8 cellular contexts compared by ENCODE assay signal in genomic region chr12:88036368-88036965, GRCh38. TPM values are rescaled to one million over a fixed set of nuclear protein-coding genes. Genes with fewer than 3 reads are reported as not detected.
A peak's percentile ranks its signal among the peaks of the same experiment; 100 is the strongest.
DNase-seq lines count a peak whose midpoint lies in the region; ATAC-seq, FAIRE-seq and TF ChIP-seq lines count a peak whose summit lies in the region.

No MANE protein-coding gene starts in this region.

- H3K4me3 ChIP-seq in KMS-11 (IDR thresholded peaks at IDR 0.05; ENCODE audit: insufficient read depth, low read depth, low read length) (peak overlapping the region; percentile 37), astrocyte (ENCODE audit: insufficient read depth, low read depth, low read length) (peak overlapping the region; percentile 93), left lung (peak overlapping the region in 1 of 2 donors; percentile 73), vagina (peak overlapping the region; percentile 71 to 72)

- TF ChIP-seq CTCF in Calu3 (IDR thresholded peaks at IDR 0.05; ENCODE audit: unreplicated experiment) (no peak), KMS-11 (conservative IDR thresholded peaks at IDR 0.05; ENCODE audit: low read depth, low read length) (no peak), astrocyte (IDR thresholded peaks at IDR 0.05; ENCODE audit: insufficient read depth, low read depth, low read length) (no peak), left lung (IDR thresholded peaks at IDR 0.05) (no peak), vagina (IDR thresholded peaks at IDR 0.05) (no peak)

- H3K79me2 ChIP-seq in KMS-11 (ENCODE audit: insufficient read depth, low read depth) (peaks cover 54% of the 10 kb centered on the region), astrocyte (ENCODE audit: insufficient read depth, low read length) (peaks cover 60% of the 10 kb centered on the region)

- H3K4me2 ChIP-seq in KMS-11 (peak overlapping the region; percentile 85), astrocyte (ENCODE audit: low read length) (peak overlapping the region; percentile 93)

- H3K36me3 Mint-ChIP-seq in Calu3 (ENCODE audit: insufficient read depth, unreplicated experiment) (peaks cover 20% of the 10 kb centered on the region), astrocyte (ENCODE audit: low read depth, unreplicated experiment) (peaks cover 4% of the 10 kb centered on the region)

- CTCF ChIA-PET in Calu3 (lab: Charles Lee): no interaction called here

- H3K9me3 ChIP-seq in astrocyte (ENCODE audit: insufficient read depth, low read depth, low read length) (no peaks in the 10 kb centered on the region), left lung (no peaks in the 10 kb centered on the region), vagina (no peaks in the 10 kb centered on the region)

- no peaks in the 10 kb centered on the region for H3K36me3 ChIP-seq in KMS-11 (ENCODE audit: insufficient read depth)
- H3K36me3 ChIP-seq in astrocyte (ENCODE audit: insufficient read depth, low read length): no peaks in the 10 kb centered on the region
- no peaks in the 10 kb centered on the region for H3K36me3 ChIP-seq in left lung
- H3K36me3 ChIP-seq in vagina: no peaks in the 10 kb centered on the region

- no TSS peak for BruUV-seq in Calu3 (replicated peaks; lab: Mats Ljungman, UMichigan)

- no peak for TF ChIP-seq POLR2A in vagina (IDR thresholded peaks at IDR 0.05)

- intact Hi-C loops in Calu3 (cut with micrococcal nuclease; ENCODE audit: unreplicated experiment): no loop called here
- intact Hi-C loops in left lung (cut with DNase I): no loop called here
- intact Hi-C loops in vagina (cut with DNase I): no loop called here

- H3K4me3 Mint-ChIP-seq in Calu3 (ENCODE audit: low read depth, unreplicated experiment) (peak overlapping the region; percentile 99), astrocyte (ENCODE audit: unreplicated experiment) (peak overlapping the region; percentile 94)

- H3K4me1 Mint-ChIP-seq in Calu3 (ENCODE audit: low read depth, unreplicated experiment) (peaks cover 25% of the 10 kb centered on the region), astrocyte (ENCODE audit: low read depth, unreplicated experiment) (peaks cover 11% of the 10 kb centered on the region)

- H3K27me3 ChIP-seq in KMS-11 (ENCODE audit: insufficient read depth, low read depth): no peaks in the 10 kb centered on the region
- no peaks in the 10 kb centered on the region for H3K27me3 ChIP-seq in astrocyte (ENCODE audit: insufficient read depth, low read length)
- no peaks in the 10 kb centered on the region for H3K27me3 ChIP-seq in left lung
- no peaks in the 10 kb centered on the region for H3K27me3 ChIP-seq in vagina

- H3K9me3 Mint-ChIP-seq in Calu3 (ENCODE audit: low read depth, unreplicated experiment): peaks cover 8% of the 10 kb centered on the region
- no peaks in the 10 kb centered on the region for H3K9me3 Mint-ChIP-seq in astrocyte (ENCODE audit: unreplicated experiment)

- H3K27ac ChIP-seq in KMS-11: peak overlapping the region; percentile 70; the same call in 1 of the 2 replicates
- no peak overlapping the region for H3K27ac ChIP-seq in astrocyte (ENCODE audit: low read depth, low read length)
- peak overlapping the region in 1 of 2 donors; percentile 83 for H3K27ac ChIP-seq in left lung
- peak overlapping the region; percentile 64 for H3K27ac ChIP-seq in vagina

- H3K4me1 ChIP-seq in KMS-11 (ENCODE audit: low read depth, poor library complexity, severe bottlenecking) (peaks cover 33% of the 10 kb centered on the region), astrocyte (ENCODE audit: insufficient read depth, low read length) (peaks cover 11% of the 10 kb centered on the region), left lung (peaks cover 9 to 18% of the 10 kb centered on the region in 2 donors), vagina (peaks cover 49% of the 10 kb centered on the region)

- ATAC-seq in left lung (peak; percentile 14), HG03439 (IDR thresholded peaks at IDR 0.05; ENCODE audit: unreplicated experiment) (no peak), GM21786 (IDR thresholded peaks at IDR 0.05; ENCODE audit: unreplicated experiment) (no peak), HG03432 (IDR thresholded peaks at IDR 0.05; ENCODE audit: unreplicated experiment) (no peak)

- peak overlapping the region; percentile 79; the same call in 1 of the 2 replicates for H3K9ac ChIP-seq in KMS-11
- H3K9ac ChIP-seq in astrocyte (ENCODE audit: low read length): peak overlapping the region; percentile 89

- H4K20me1 ChIP-seq in KMS-11 (ENCODE audit: insufficient read depth): no peaks in the 10 kb centered on the region
- H4K20me1 ChIP-seq in astrocyte (ENCODE audit: insufficient read depth, low read length): peaks cover 24% of the 10 kb centered on the region

- H3K27ac Mint-ChIP-seq in Calu3 (ENCODE audit: unreplicated experiment) (peak overlapping the region; percentile 73), astrocyte (ENCODE audit: unreplicated experiment) (peak overlapping the region; percentile 38)

- H2AFZ ChIP-seq in KMS-11 (ENCODE audit: low read depth): peak overlapping the region; percentile 87; the same call in 1 of the 2 replicates
- H2AFZ ChIP-seq in astrocyte (ENCODE audit: low read depth, low read length): no peak overlapping the region

- FAIRE-seq in astrocyte (lab: Jason Lieb, UNC): peak; percentile 81

- H3K27me3 Mint-ChIP-seq in Calu3 (ENCODE audit: unreplicated experiment) (no peaks in the 10 kb centered on the region), astrocyte (ENCODE audit: low read depth, unreplicated experiment) (no peaks in the 10 kb centered on the region)

- peak; percentile 9 for DNase-seq in Calu3
- peak; percentile 40 for DNase-seq in astrocyte (ENCODE audit: low read depth)
- no peak for DNase-seq in left lung
- DNase-seq in vagina (ENCODE audit: extremely low spot score in 2 of 2): no peak

RNA-seq across cellular contexts. Expression of gene C12orf50, which starts 7.3 kb away (rescaled TPM):
- total RNA-seq in Calu3 (2022): 0.33 TPM in 1 of 2 replicates, not detected in the other
- total RNA-seq in astrocyte: not detected in 2 replicates
- under 1 TPM in 1 of 2 donors, not detected in 1; 0.12 TPM for total RNA-seq in left lung
- total RNA-seq in vagina: not detected

Comparison
In these comparisons a context has a peak if more than half of its experiments do, and no peak if none do; other contexts are left out.
1. DNase-seq: peak in Calu3 (single experiment) and astrocyte (single experiment); none in left lung (0 of 2) and vagina (0 of 2).